ENCODE assay signal across 11 cellular contexts in genomic region chr17:38745545-38745944, GRCh38. TPM values are rescaled to one million over a fixed set of nuclear protein-coding genes. Genes with fewer than 3 reads are reported as not detected.
DNase-seq lines count a peak whose midpoint lies in the region; ATAC-seq and TF ChIP-seq lines count a peak whose summit lies in the region.
"Had no signal": no experiment of that assay in that cellular context is flagged by ENCODE, and none has a peak within 500 bp of the region (broad histone marks: within the 10 kb centered on the region; RNA-seq: fewer than 3 reads in every experiment).

No MANE protein-coding gene starts in this region.

- CTCF ChIA-PET in RWPE1 (lab: Yijun Ruan, JAX): no interaction called here
- CTCF ChIA-PET in CD8-positive, alpha-beta T cell (lab: Charles Lee): interaction anchor here (1.7 to 3.8 kb wide), 2 partner anchors 11 to 68 kb away, joined by 6 to 19 read pairs; no protein-coding TSS in a partner anchor

- no peak overlapping the region for H2AFZ ChIP-seq in mesenchymal stem cell (ENCODE audit: low read depth, low read length)

- H3K9me3 ChIP-seq in mesenchymal stem cell (ENCODE audit: control insufficient read depth, low read length) (no peaks in the 10 kb centered on the region), prostate gland (no peaks in the 10 kb centered on the region)
- no peaks in the 10 kb centered on the region for H3K9me3 ChIP-seq in CD8-positive, alpha-beta T cell (ENCODE audit: low read length)

- H2BK120ac ChIP-seq in mesenchymal stem cell (ENCODE audit: low read depth, low read length): no peak overlapping the region

- H3K9me3 Mint-ChIP-seq in immature natural killer cell: no peaks in the 10 kb centered on the region
- H3K9me3 Mint-ChIP-seq in CD8-positive, alpha-beta T cell: no peaks in the 10 kb centered on the region

- no peak overlapping the region for H3K4ac ChIP-seq in mesenchymal stem cell (ENCODE audit: low read depth in 1 of 2, low read length in 2 of 2)

- peak overlapping the region in 1 of 2 experiments; percentile 38 for H3K14ac ChIP-seq in mesenchymal stem cell (ENCODE audit: low read length in 2 of 2)

- peaks cover 12% of the 10 kb centered on the region for H3K79me1 ChIP-seq in mesenchymal stem cell (replicated peaks; ENCODE audit: low read length, poor library complexity, severe bottlenecking)

- H3K36me3 ChIP-seq in mesenchymal stem cell (ENCODE audit: control insufficient read depth in 1 of 2, insufficient read depth in 2 of 2, low read depth in 1 of 2, low read length in 2 of 2) (peaks cover 0 to 24% of the 10 kb centered on the region in 2 experiments), prostate gland (no peaks in the 10 kb centered on the region)
- no peaks in the 10 kb centered on the region for H3K36me3 ChIP-seq in CD8-positive, alpha-beta T cell (ENCODE audit: insufficient read depth, low read length)

- TF ChIP-seq POLR2A in prostate gland (IDR thresholded peaks at IDR 0.05): no peak

- H2BK15ac ChIP-seq in mesenchymal stem cell (ENCODE audit: low read depth, poor library complexity, severe bottlenecking): no peak overlapping the region

- H3K4me1 Mint-ChIP-seq in immature natural killer cell: peaks cover 20 to 26% of the 10 kb centered on the region in 2 donors
- H3K4me1 Mint-ChIP-seq in CD8-positive, alpha-beta T cell (ENCODE audit: low read depth): peaks cover 30% of the 10 kb centered on the region

- no peak for TF ChIP-seq CTCF in RWPE1 (conservative IDR thresholded peaks at IDR 0.05; ENCODE audit: low read depth)
- no peak for TF ChIP-seq CTCF in CD8-positive, alpha-beta T cell (IDR thresholded peaks at IDR 0.05)
- no peak for TF ChIP-seq CTCF in prostate gland (IDR thresholded peaks at IDR 0.05)

- DNase-seq in DMS79 (lab: John Stamatoyannopoulos, UW) (peak; percentile 79), NCI-H1092 treated with DMSO at 0.1 percent for 48 hours (lab: John Stamatoyannopoulos, UW) (peak; percentile 87), RWPE1 (ENCODE audit: low spot score) (no peak), mesenchymal stem cell (no peak), immature natural killer cell (no peak), prostate gland (ENCODE audit: low spot score) (no peak)
- DNase-seq in CD8-positive, alpha-beta T cell: no peak
- DNase-seq: cerebellar nuclear complex, RPMI8226 had no signal

- H2BK5ac ChIP-seq in mesenchymal stem cell (ENCODE audit: low read depth, low read length, poor library complexity, severe bottlenecking): no peak overlapping the region

- H4K91ac ChIP-seq in mesenchymal stem cell (ENCODE audit: low read length): no peak overlapping the region

- ATAC-seq in HG02884 (IDR thresholded peaks at IDR 0.05; ENCODE audit: unreplicated experiment): no peak
- no peak for ATAC-seq in CD8-positive, alpha-beta T cell

- no peak overlapping the region for H4K8ac ChIP-seq in mesenchymal stem cell (ENCODE audit: low read length)

- no peak overlapping the region for H2BK12ac ChIP-seq in mesenchymal stem cell (ENCODE audit: low read length in 2 of 2)

- H3K18ac ChIP-seq in mesenchymal stem cell (ENCODE audit: low read depth in 1 of 2, low read length in 2 of 2): no peak overlapping the region

- H3K23ac ChIP-seq in mesenchymal stem cell (ENCODE audit: low read length in 2 of 2): no peak overlapping the region

- intact Hi-C loops in CD8-positive, alpha-beta T cell (cut with DNase I, micrococcal nuclease): no loop called here
- intact Hi-C loops in prostate gland (cut with DNase I): loop anchor here (10.0 kb wide), 1 partner anchor 409 kb away; the partner anchor contains the start of gene PLXDC1

- H3K4me2 ChIP-seq in mesenchymal stem cell (ENCODE audit: low read length, poor library complexity, severe bottlenecking): no peak overlapping the region

- H3K27ac ChIP-seq in RWPE1: peak overlapping the region; percentile 94
- no peak overlapping the region for H3K27ac ChIP-seq in mesenchymal stem cell (ENCODE audit: low read length, poor library complexity, severe bottlenecking)
- H3K27ac ChIP-seq in CD8-positive, alpha-beta T cell (ENCODE audit: low read depth, low read length): no peak overlapping the region
- peak overlapping the region in 1 of 2 donors; percentile 95 for H3K27ac ChIP-seq in prostate gland
- H3K27ac ChIP-seq: HL-60 had no signal

- POLR2A ChIA-PET in RWPE1 (lab: Yijun Ruan, JAX; ENCODE audit: low non-redundant PET): no interaction called here
- POLR2A ChIA-PET in CD8-positive, alpha-beta T cell (lab: Charles Lee): no interaction called here

- H3K4me3 ChIP-seq in mesenchymal stem cell (ENCODE audit: insufficient read depth in 1 of 2, low read depth in 1 of 2, low read length in 2 of 2): no peak overlapping the region
- no peak overlapping the region for H3K4me3 ChIP-seq in CD8-positive, alpha-beta T cell (ENCODE audit: low read depth, low read length)
- H3K4me3 ChIP-seq in prostate gland: no peak overlapping the region

- peak overlapping the region; percentile 95 for H3K9ac ChIP-seq in mesenchymal stem cell (ENCODE audit: low read length)

- H3K27me3 ChIP-seq in mesenchymal stem cell (ENCODE audit: control insufficient read depth in 1 of 2, insufficient read depth in 1 of 2, low read length in 2 of 2) (no peaks in the 10 kb centered on the region), prostate gland (replicated peaks; ENCODE audit: insufficient read depth) (no peaks in the 10 kb centered on the region)
- H3K27me3 ChIP-seq in CD8-positive, alpha-beta T cell (ENCODE audit: insufficient read depth, low read length): peaks cover 29% of the 10 kb centered on the region

- WGBS in mesenchymal stem cell: 57% methylated on average over 4 of the region's 4 CpGs
- WGBS in prostate gland: 53% methylated on average over 4 of the region's 4 CpGs

- H3K4me3 Mint-ChIP-seq in immature natural killer cell: no peak overlapping the region
- no peak overlapping the region for H3K4me3 Mint-ChIP-seq in CD8-positive, alpha-beta T cell

- H2AK5ac ChIP-seq in mesenchymal stem cell (ENCODE audit: low read length, severe bottlenecking): no peak overlapping the region

- peaks cover 54% of the 10 kb centered on the region for H3K4me1 ChIP-seq in mesenchymal stem cell (ENCODE audit: control insufficient read depth, insufficient read depth, low read depth, low read length)
- H3K4me1 ChIP-seq in CD8-positive, alpha-beta T cell (ENCODE audit: insufficient read depth, low read length): peaks cover 38% of the 10 kb centered on the region
- peaks cover 28% of the 10 kb centered on the region for H3K4me1 ChIP-seq in prostate gland (replicated peaks)

- H3K27me3 Mint-ChIP-seq in immature natural killer cell (ENCODE audit: low read depth in 3 of 3): peaks cover 21 to 44% (median 27%) of the 10 kb centered on the region in 3 donors
- peaks cover 40% of the 10 kb centered on the region for H3K27me3 Mint-ChIP-seq in CD8-positive, alpha-beta T cell (ENCODE audit: low read depth)

- H3K27ac Mint-ChIP-seq in immature natural killer cell: peak overlapping the region in 1 of 6 donors; percentile 13
- H3K27ac Mint-ChIP-seq in CD8-positive, alpha-beta T cell: no peak overlapping the region

- H3K36me3 Mint-ChIP-seq in immature natural killer cell: no peaks in the 10 kb centered on the region
- no peaks in the 10 kb centered on the region for H3K36me3 Mint-ChIP-seq in CD8-positive, alpha-beta T cell

RNA-seq across cellular contexts. Expression of gene PCGF2, which starts 2.6 kb away (rescaled TPM):
- 50.8 TPM for polyA plus RNA-seq in mesenchymal stem cell (2013, experiment 1 of 2)
- polyA plus RNA-seq in mesenchymal stem cell (2013, experiment 2 of 2): 51.3 TPM
- polyA plus RNA-seq in immature natural killer cell: not detected
- total RNA-seq in CD8-positive, alpha-beta T cell: not detected
- total RNA-seq in prostate gland: 10 to 100 TPM; 17.1 to 17.8 TPM

RNA-seq across cellular contexts. Expression of gene PSMB3, which starts 7.0 kb away (rescaled TPM):
- polyA plus RNA-seq in mesenchymal stem cell (2013, experiment 1 of 2): 203 TPM
- polyA plus RNA-seq in mesenchymal stem cell (2013, experiment 2 of 2): 206 TPM
- polyA plus RNA-seq in immature natural killer cell: 100 to 1,000 TPM; 509 to 821 (median 662) TPM
- total RNA-seq in CD8-positive, alpha-beta T cell: 10 to 100 TPM; 53.6 to 64.2 TPM
- 100 to 1,000 TPM; 116 to 192 TPM for total RNA-seq in prostate gland

RNA-seq across cellular contexts. Expression of gene CISD3, which starts 15.4 kb away (rescaled TPM):
- 18.8 TPM for polyA plus RNA-seq in mesenchymal stem cell (2013, experiment 1 of 2)
- polyA plus RNA-seq in mesenchymal stem cell (2013, experiment 2 of 2): 19.6 TPM
- 100 to 1,000 TPM; 143 to 197 (median 160) TPM for polyA plus RNA-seq in immature natural killer cell
- 1 to 10 TPM; 3.5 to 5.7 TPM for total RNA-seq in CD8-positive, alpha-beta T cell
- 10 to 100 TPM; 17.1 to 17.8 TPM for total RNA-seq in prostate gland

RNA-seq across cellular contexts. Expression of gene MLLT6, which starts 40.5 kb away (rescaled TPM):
- 12.6 TPM for polyA plus RNA-seq in mesenchymal stem cell (2013, experiment 1 of 2)
- polyA plus RNA-seq in mesenchymal stem cell (2013, experiment 2 of 2): 11.8 TPM
- 10 to 100 TPM in 1 of 3 donors, 1 to 10 TPM in 2; 3.8 to 24.5 (median 7.4) TPM for polyA plus RNA-seq in immature natural killer cell
- 100 to 1,000 TPM; 313 to 316 TPM for total RNA-seq in CD8-positive, alpha-beta T cell
- 100 to 1,000 TPM in 1 of 2 donors, 10 to 100 TPM in 1; 69.1 to 142 TPM for total RNA-seq in prostate gland

RNA-seq across cellular contexts. Expression of gene PIP4K2B, which starts 53.8 kb away (rescaled TPM):
- polyA plus RNA-seq in mesenchymal stem cell (2013, experiment 1 of 2): 32.6 TPM
- 29.2 TPM for polyA plus RNA-seq in mesenchymal stem cell (2013, experiment 2 of 2)
- 10 to 100 TPM in 2 of 3 donors, 1 to 10 TPM in 1; 6.2 to 15.4 (median 12.5) TPM for polyA plus RNA-seq in immature natural killer cell
- 10 to 100 TPM in 1 of 2 experiments, 1 to 10 TPM in 1; 9.9 to 13.0 TPM for total RNA-seq in CD8-positive, alpha-beta T cell
- 10 to 100 TPM; 46.2 to 65.2 TPM for total RNA-seq in prostate gland

Comparison
In these comparisons a context has a peak if more than half of its experiments do, and no peak if none do; other contexts are left out.
1. DNase-seq: peak in DMS79 (single experiment) and NCI-H1092 treated with DMSO at 0.1 percent for 48 hours (single experiment); none in RWPE1 (single experiment), mesenchymal stem cell (single experiment), immature natural killer cell (0 of 3), CD8-positive, alpha-beta T cell (0 of 7) and prostate gland (single experiment).
2. RNA of gene PCGF2, which starts 2.6 kb away (total RNA-seq): 17.1 to 17.8 TPM in prostate gland; not detected in CD8-positive, alpha-beta T cell; every median in the first group is over 10 times any median in the second.